ENCODE assay signal across 8 cellular contexts in genomic region chr5:178730940-178731265, GRCh38. TPM values are rescaled to one million over a fixed set of nuclear protein-coding genes. Genes with fewer than 3 reads are reported as not detected.
DNase-seq lines count a peak whose midpoint lies in the region; ATAC-seq, FAIRE-seq and TF ChIP-seq lines count a peak whose summit lies in the region.

No MANE protein-coding gene starts in this region.

- peak overlapping the region; percentile 77 to 93 (median 78) for H3K4me3 Mint-ChIP-seq in CD8-positive, alpha-beta memory T cell

- WGBS in ovary, 3 donors = 29 to 43% (median 33%) methylated on average over 10 of the region's 10 CpGs

- intact Hi-C loops in dorsolateral prefrontal cortex (cut with DNase I) = loop anchor here (2.0 to 10.0 kb wide), 6 partner anchors 104 to 450 kb away; partner anchors contain the start of genes CLK4 (in 2 of the 2), ZNF354B (in 2 of the 2), ZNF354C (in 2 of the 2) and ZNF454 (in 2 of the 2)
- intact Hi-C loops in ovary (cut with DNase I) = loop anchor here in 2 of 4 donors (2.0 to 10.0 kb wide), 4 partner anchors 124 to 764 kb away; partner anchors contain the start of genes ZNF354B (in 2 of the 2) and ZNF354C (in 1 of the 2)

- POLR2A ChIA-PET in CD8-positive, alpha-beta memory T cell (lab: Charles Lee) = interaction anchor here (0.6 to 1.7 kb wide), 3 partner anchors 105 to 329 kb away, joined by 4 to 13 read pairs (median 6); partner anchors contain the start of genes ZNF354B and ZNF354C

- H3K4me1 ChIP-seq in CD8-positive, alpha-beta memory T cell (ENCODE audit: insufficient read depth, low read length) = peaks cover 3% of the 10 kb centered on the region
- H3K4me1 ChIP-seq in ovary (ENCODE audit: insufficient read depth) = peaks cover 2% of the 10 kb centered on the region

- no peak overlapping the region for H3K27ac ChIP-seq in CD8-positive, alpha-beta memory T cell (ENCODE audit: low read depth, low read length)
- peak overlapping the region in 23 of 59 donors; percentile 12 to 89 (median 74) for H3K27ac ChIP-seq in dorsolateral prefrontal cortex
- H3K27ac ChIP-seq in ovary = no peak overlapping the region

- no peak for ATAC-seq in GM19328 (IDR thresholded peaks at IDR 0.05; ENCODE audit: unreplicated experiment)

- H3K27me3 ChIP-seq in CD8-positive, alpha-beta memory T cell (ENCODE audit: insufficient read depth, low read length, poor library complexity, severe bottlenecking) = no peaks in the 10 kb centered on the region
- H3K27me3 ChIP-seq in dorsolateral prefrontal cortex (no peaks in the 10 kb centered on the region), ovary (no peaks in the 10 kb centered on the region)

- peak in 1 of 5 donors; percentile 1 for DNase-seq in CD8-positive, alpha-beta memory T cell
- DNase-seq in NCI-H69 (lab: John Stamatoyannopoulos, UW) (peak; percentile 22), dorsolateral prefrontal cortex (no peak), ovary (no peak), GM12892 (ENCODE audit: insufficient read length) (no peak), CD1c-positive myeloid dendritic cell (ENCODE audit: extremely low spot score) (no peak), putamen (ENCODE audit: low spot score) (no peak)

- TF ChIP-seq EP300 in ovary (IDR thresholded peaks at IDR 0.05) = no peak

- peaks cover 7 to 20% (median 8%) of the 10 kb centered on the region in 3 donors for H3K4me1 Mint-ChIP-seq in CD8-positive, alpha-beta memory T cell

- peaks cover 0 to 2% (median 0%) of the 10 kb centered on the region in 5 donors for H3K9me3 Mint-ChIP-seq in CD8-positive, alpha-beta memory T cell

- H3K9me3 ChIP-seq in CD8-positive, alpha-beta memory T cell (ENCODE audit: low read length) = no peaks in the 10 kb centered on the region
- H3K9me3 ChIP-seq in ovary = no peaks in the 10 kb centered on the region

- H3K27me3 Mint-ChIP-seq in CD8-positive, alpha-beta memory T cell = peaks cover 0 to 2% of the 10 kb centered on the region in 2 donors

- TF ChIP-seq CTCF in dorsolateral prefrontal cortex (IDR thresholded peaks at IDR 0.05 in 54 of 56, conservative IDR thresholded peaks at IDR 0.05 in 2 of 56; ENCODE audit: low read depth in 1 of 56, partially characterized antibody in 56 of 56) (peak in 12 of 56 donors; percentile 0 to 34 (median 9)), ovary (IDR thresholded peaks at IDR 0.05) (no peak)

- peaks cover 4 to 20% (median 11%) of the 10 kb centered on the region in 3 donors for H3K36me3 Mint-ChIP-seq in CD8-positive, alpha-beta memory T cell

- H3K27ac Mint-ChIP-seq in CD8-positive, alpha-beta memory T cell = peak overlapping the region; percentile 17 to 91 (median 70)

- CTCF ChIA-PET in CD8-positive, alpha-beta memory T cell (lab: Charles Lee) = interaction anchor here (0.6 to 2.6 kb wide), 7 partner anchors 11 to 333 kb away, joined by 3 to 17 read pairs (median 8); partner anchors contain the start of genes ZNF354B and ZNF354C

- peak overlapping the region; percentile 59 for H3K4me3 ChIP-seq in CD8-positive, alpha-beta memory T cell (ENCODE audit: low read length)
- H3K4me3 ChIP-seq in dorsolateral prefrontal cortex (peak overlapping the region; percentile 68 to 98 (median 89)), ovary (peak overlapping the region; percentile 76)

- no peak for FAIRE-seq in GM12892 (lab: Jason Lieb, UNC)

- H3K36me3 ChIP-seq in CD8-positive, alpha-beta memory T cell (ENCODE audit: insufficient read depth, low read length) = peaks cover 10% of the 10 kb centered on the region
- no peaks in the 10 kb centered on the region for H3K36me3 ChIP-seq in ovary

- TF ChIP-seq POLR2A in ovary (IDR thresholded peaks at IDR 0.05) (no peak), GM12892 (IDR thresholded peaks at IDR 0.05; ENCODE audit: low read depth, low read length) (no peak)

RNA-seq across cellular contexts. Expression of gene ZNF354A, which starts 0.4 kb away (rescaled TPM):
- 1 to 10 TPM; 7.7 to 8.8 TPM for total RNA-seq in CD8-positive, alpha-beta memory T cell
- 15.0 TPM for polyA plus RNA-seq in CD8-positive, alpha-beta memory T cell
- total RNA-seq in dorsolateral prefrontal cortex (10 to 100 TPM in 112 of 120 experiments, 1 to 10 TPM in 8; 8.0 to 23.5 (median 13.9) TPM), ovary (10 to 100 TPM in 5 of 7 donors, 1 to 10 TPM in 2; 7.4 to 13.4 (median 10.8) TPM)
- polyA plus RNA-seq in ovary = 1 to 10 TPM; 8.1 to 8.9 TPM
- polyA plus RNA-seq in GM12892 (2012; ENCODE audit: missing spikeins) = 7.1 TPM
